Comparison of ENCODE assay signal across 8 cellular contexts in the genomic region with DNA sequence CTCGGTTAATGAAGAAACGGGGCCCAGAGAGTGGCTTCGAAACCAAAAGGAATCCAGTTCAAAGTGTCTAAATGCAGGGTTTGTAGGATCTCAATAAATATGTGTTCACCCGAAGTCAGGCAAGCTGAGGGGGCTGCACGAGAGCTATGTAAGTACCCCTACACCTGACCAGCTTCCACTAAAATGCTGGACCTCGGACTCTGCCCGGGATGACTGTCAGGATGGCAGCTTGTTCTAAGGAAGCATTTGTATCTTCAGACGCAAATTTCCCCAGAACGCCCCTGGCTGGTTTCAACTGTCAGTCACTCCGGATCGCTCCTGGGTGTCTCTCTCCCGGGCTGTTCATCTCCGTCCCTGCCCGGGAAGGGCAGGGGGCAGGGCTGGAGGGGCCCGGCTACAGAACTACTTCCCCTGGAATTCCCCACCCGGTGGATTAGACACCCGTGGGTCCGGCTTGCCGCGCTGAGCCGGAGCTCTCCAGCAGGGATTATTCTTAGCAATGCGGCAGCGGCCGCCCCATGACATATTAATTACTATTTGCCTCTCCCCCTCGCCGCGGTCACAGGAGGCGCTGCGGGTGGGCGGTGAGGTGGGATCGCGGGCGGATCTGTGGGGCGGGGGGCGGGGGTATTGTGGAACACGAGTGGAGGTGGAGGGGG.
DNase-seq lines count a peak whose midpoint lies in the region; ATAC-seq and TF ChIP-seq lines count a peak whose summit lies in the region.

No MANE protein-coding gene starts in this region.

- ATAC-seq in GM21529 (IDR thresholded peaks at IDR 0.05; ENCODE audit: unreplicated experiment), result no peak

- no peak overlapping the region for H3K27ac ChIP-seq in neutrophil

- no peaks in the 10 kb centered on the region for H3K36me3 ChIP-seq in neutrophil

- no peak for TF ChIP-seq CTCF in fibroblast of mammary gland (conservative IDR thresholded peaks at IDR 0.05; ENCODE audit: control insufficient read depth, insufficient read depth, low read depth, low read length)
- no peak for TF ChIP-seq CTCF in neutrophil (IDR thresholded peaks at IDR 0.05)

- DNase-seq in COLO668 (lab: John Stamatoyannopoulos, UW; ENCODE audit: unreplicated experiment), result peak; percentile 49
- DNase-seq in NCI-H748 (lab: John Stamatoyannopoulos, UW; ENCODE audit: unreplicated experiment), result peak; percentile 69
- no peak for DNase-seq in fibroblast of mammary gland (ENCODE audit: low read depth)
- no peak for DNase-seq in NCI-H187 treated with DMSO at 0.1 percent for 48 hours (lab: John Stamatoyannopoulos, UW)
- no peak for DNase-seq in activated gamma-delta T cell (lab: John Stamatoyannopoulos, UW)
- DNase-seq in stimulated activated CD4-positive, alpha-beta T cell treated with anti-CD3 and anti-CD28 coated beads, Interleukin-4, amount 100 ng/mL, for 24 hours, result no peak

- H3K4me1 ChIP-seq in neutrophil (ENCODE audit: control insufficient read depth in 1 of 2, insufficient read depth in 1 of 2, low read depth in 1 of 2, low read length in 1 of 2), result peaks cover 12 to 20% of the 10 kb centered on the region in 2 experiments

- peak overlapping the region; percentile 76 for H3K4me3 ChIP-seq in fibroblast of mammary gland (ENCODE audit: control insufficient read depth, low read depth, low read length)
- H3K4me3 ChIP-seq in neutrophil (ENCODE audit: low read depth in 1 of 2, low read length in 1 of 2), result peak overlapping the region; percentile 67 to 81

- peaks cover 89% of the 10 kb centered on the region for H3K27me3 ChIP-seq in neutrophil

- no peaks in the 10 kb centered on the region for H3K9me3 ChIP-seq in neutrophil

Comparison
In these comparisons a context has a peak if more than half of its experiments do, and no peak if none do; other contexts are left out.
1. DNase-seq: peak in COLO668 (single experiment) and NCI-H748 (single experiment); none in fibroblast of mammary gland (single experiment), NCI-H187 treated with DMSO at 0.1 percent for 48 hours (single experiment), activated gamma-delta T cell (single experiment) and stimulated activated CD4-positive, alpha-beta T cell treated with anti-CD3 and anti-CD28 coated beads, Interleukin-4, amount 100 ng/mL, for 24 hours (single experiment).